Comparison of ENCODE assay signal across 27 cellular contexts in the genomic region with DNA sequence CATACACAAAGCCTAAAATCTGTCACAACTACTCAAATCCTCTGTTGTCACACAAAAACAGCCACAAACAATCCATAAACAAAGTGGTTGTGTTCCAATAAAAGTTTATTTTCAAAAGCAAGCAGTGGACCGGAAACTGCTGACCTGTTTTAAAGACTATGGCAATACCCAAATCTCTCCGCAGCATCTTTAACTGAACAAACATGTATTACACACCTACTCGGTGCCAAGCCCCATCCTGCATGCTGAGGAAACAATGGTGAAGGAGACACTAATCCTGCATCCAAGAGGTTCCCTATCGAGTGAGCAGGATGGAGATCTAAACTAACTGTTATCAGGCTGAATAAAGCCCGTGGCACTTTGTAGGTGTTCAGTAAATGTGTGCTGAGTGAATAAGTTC.
"Had no signal": no experiment of that assay in that cellular context is flagged by ENCODE, and none has a peak within 500 bp of the region (broad histone marks: within the 10 kb centered on the region; RNA-seq: fewer than 3 reads in every experiment).

No MANE protein-coding gene starts in this region.

- H3K27me3 Mint-ChIP-seq: naive thymus-derived CD4-positive, alpha-beta T cell; natural killer cell treated with Interleukin-12 subunit alpha and Interleukin-12 subunit beta and Interleukin-15 and Interleukin-18, amount 100 ng/mL, for 72 hours; stimulated activated naive CD8-positive, alpha-beta T cell treated with anti-CD3 and anti-CD28 coated beads, Interleukin-15, Interleukin-2, amounts not matched to agents 100 ng/mL and 50 ng/mL, for 24 hours had no signal

- ATAC-seq: mucosa of descending colon; naive thymus-derived CD4-positive, alpha-beta T cell; natural killer cell treated with Interleukin-12 subunit alpha and Interleukin-12 subunit beta and Interleukin-15 and Interleukin-18, amount 100 ng/mL, for 72 hours; pancreas; right cardiac atrium; sciatic nerve; stimulated activated effector memory CD8-positive, alpha-beta T cell treated with anti-CD3 and anti-CD28 coated beads, Interleukin-12 subunit alpha, Interleukin-12 subunit beta, amount 100 ng/mL, for 72 hours; upper lobe of right lung had no signal

- H3K27ac ChIP-seq: left ventricle myocardium inferior, pancreas, prostate gland, skin epidermis, testis, thyroid gland, upper lobe of right lung had no signal

- H3K4me1 ChIP-seq: testis, thyroid gland had no signal

- DNase-seq: hypothalamus; immature natural killer cell; kidney; left ventricle myocardium inferior; midbrain; mucosa of descending colon; naive thymus-derived CD4-positive, alpha-beta T cell; nucleus accumbens; pancreas; posterior cingulate gyrus; retina; right cardiac atrium; stimulated activated CD4-positive, alpha-beta T cell treated with anti-CD3 and anti-CD28 coated beads, Interleukin-12 subunit alpha, Interleukin-12 subunit beta, amount 100 ng/mL, for 4 hours; stimulated activated CD4-positive, alpha-beta T cell treated with anti-CD3 and anti-CD28 coated beads, Interleukin-15, amount 100 ng/mL, for 24 hours; stimulated activated CD4-positive, alpha-beta T cell treated with anti-CD3 and anti-CD28 coated beads, Interleukin-4, amount 100 ng/mL, for 24 hours; stimulated activated naive CD4-positive, alpha-beta T cell; testis; thyroid gland; trophoblast cell; upper lobe of right lung had no signal

- H3K4me3 ChIP-seq: left ventricle myocardium inferior, lung, mucosa of descending colon, pancreas, prostate gland, skin epidermis, testis, thyroid gland, upper lobe of right lung had no signal

- H3K4me3 Mint-ChIP-seq: immature natural killer cell; naive thymus-derived CD4-positive, alpha-beta T cell; natural killer cell treated with Interleukin-12 subunit alpha and Interleukin-12 subunit beta and Interleukin-15 and Interleukin-18, amount 100 ng/mL, for 72 hours; stimulated activated effector memory CD8-positive, alpha-beta T cell treated with anti-CD3 and anti-CD28 coated beads, Interleukin-12 subunit alpha, Interleukin-12 subunit beta, amount 100 ng/mL, for 72 hours; stimulated activated naive CD8-positive, alpha-beta T cell treated with anti-CD3 and anti-CD28 coated beads, Interleukin-15, Interleukin-2, amounts not matched to agents 100 ng/mL and 50 ng/mL, for 24 hours had no signal

- H3K27ac Mint-ChIP-seq: stimulated activated effector memory CD8-positive, alpha-beta T cell treated with anti-CD3 and anti-CD28 coated beads, Interleukin-12 subunit alpha, Interleukin-12 subunit beta, amount 100 ng/mL, for 72 hours; stimulated activated naive CD8-positive, alpha-beta T cell treated with anti-CD3 and anti-CD28 coated beads, Interleukin-15, Interleukin-2, amounts not matched to agents 100 ng/mL and 50 ng/mL, for 24 hours had no signal

- H3K9me3 ChIP-seq: left ventricle myocardium inferior, mucosa of descending colon, pancreas, prostate gland, testis, thyroid gland, upper lobe of right lung had no signal

- H3K27me3 ChIP-seq: pancreas, testis, thyroid gland, upper lobe of right lung had no signal

- H3K36me3 ChIP-seq: prostate gland had no signal
